Comparison of ENCODE assay signal across 8 cellular contexts in the genomic region with DNA sequence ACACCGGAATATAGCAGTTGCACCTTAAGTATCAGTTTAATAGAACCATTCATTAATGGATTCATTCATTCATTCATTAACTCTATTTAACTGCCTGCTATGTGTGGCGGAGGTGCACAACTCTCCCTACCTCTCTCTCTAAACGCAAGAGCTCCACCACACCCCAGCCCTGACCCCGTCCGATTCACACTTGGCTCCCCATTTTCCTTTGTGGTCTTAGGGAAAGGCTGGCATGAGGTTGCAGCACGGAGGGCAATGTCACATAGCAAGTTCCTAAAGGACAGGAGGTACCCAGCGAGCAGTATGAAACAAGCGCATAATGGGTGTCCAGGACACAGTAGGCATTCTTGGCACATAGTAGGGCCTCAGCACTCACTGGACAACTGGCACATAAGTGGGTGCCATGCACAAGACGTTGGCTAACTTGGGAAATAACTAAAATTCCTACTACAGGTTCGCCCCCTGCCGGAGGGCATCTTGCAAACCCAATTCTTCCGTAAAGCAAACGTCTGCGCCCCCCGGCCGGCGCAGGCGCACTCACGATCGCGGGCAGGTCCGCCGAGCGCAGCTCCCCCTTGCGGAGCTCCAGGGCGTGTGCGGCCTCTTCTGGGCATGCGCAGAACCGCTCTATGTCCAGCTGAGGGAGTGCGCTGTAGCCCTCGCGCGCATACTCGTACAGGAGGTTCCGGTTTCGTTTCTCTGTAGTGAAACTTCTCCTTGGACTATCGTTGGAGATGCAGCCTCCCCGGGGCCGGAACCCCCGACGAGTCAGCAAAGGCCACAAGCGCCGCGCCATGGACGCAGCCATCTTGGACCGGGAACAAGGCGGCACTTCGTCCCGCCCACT. TPM values are rescaled to one million over a fixed set of nuclear protein-coding genes. Genes with fewer than 3 reads are reported as not detected.
DNase-seq lines count a peak whose midpoint lies in the region; ATAC-seq and TF ChIP-seq lines count a peak whose summit lies in the region.

A gene with protein sequence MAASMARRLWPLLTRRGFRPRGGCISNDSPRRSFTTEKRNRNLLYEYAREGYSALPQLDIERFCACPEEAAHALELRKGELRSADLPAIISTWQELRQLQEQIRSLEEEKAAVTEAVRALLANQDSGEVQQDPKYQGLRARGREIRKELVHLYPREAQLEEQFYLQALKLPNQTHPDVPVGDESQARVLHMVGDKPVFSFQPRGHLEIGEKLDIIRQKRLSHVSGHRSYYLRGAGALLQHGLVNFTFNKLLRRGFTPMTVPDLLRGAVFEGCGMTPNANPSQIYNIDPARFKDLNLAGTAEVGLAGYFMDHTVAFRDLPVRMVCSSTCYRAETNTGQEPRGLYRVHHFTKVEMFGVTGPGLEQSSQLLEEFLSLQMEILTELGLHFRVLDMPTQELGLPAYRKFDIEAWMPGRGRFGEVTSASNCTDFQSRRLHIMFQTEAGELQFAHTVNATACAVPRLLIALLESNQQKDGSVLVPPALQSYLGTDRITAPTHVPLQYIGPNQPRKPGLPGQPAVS (minus strand): TSS at position 835 of the 847 bp plus-strand sequence. CDS start 27 bp downstream, at position 808.

- peaks cover 3% of the 10 kb centered on the region; the same call in 1 of the 2 replicates for H3K9me1 ChIP-seq in IMR-90 (ENCODE audit: insufficient read depth, low read length)

- H3K27me3 ChIP-seq in IMR-90 (ENCODE audit: control insufficient read depth, insufficient read depth, low read length) (no peaks in the 10 kb centered on the region), OCI-LY3 (ENCODE audit: low read depth, low read length) (no peaks in the 10 kb centered on the region)

- peak within 1 kb of the TSS; percentile 75; the same call in 1 of the 3 replicates for H2BK15ac ChIP-seq in IMR-90 (ENCODE audit: low read depth, low read length)

- peaks cover 15% of the 10 kb centered on the region for H3K36me3 ChIP-seq in IMR-90 (ENCODE audit: control insufficient read depth, insufficient read depth, low read length)
- H3K36me3 ChIP-seq in OCI-LY3 (replicated peaks; ENCODE audit: low read depth, low read length) = peaks cover 36% of the 10 kb centered on the region

- dilution Hi-C loops in IMR-90 (cut with HindIII; ENCODE audit: low sequenced_read_pairs, unreplicated experiment) = no loop called here

- H3K23ac ChIP-seq in IMR-90 (ENCODE audit: low read depth, low read length) = peak within 1 kb of the TSS; percentile 69

- CTCF ChIA-PET in IMR-90 (lab: Yijun Ruan, JAX) = interaction anchor here (0.5 to 1.6 kb wide), 14 partner anchors 8 to 530 kb away, joined by 3 to 9 read pairs (median 4); a partner anchor contains a TSS

- peak; percentile 86 for DNase-seq in DMS 273 treated with DMSO at 0.1 percent for 48 hours (lab: John Stamatoyannopoulos, UW)
- DNase-seq in IMR-90 = peak; percentile 92
- DNase-seq in activated T-cell treated with anti-CD3 and anti-CD28 coated beads for 1 hour (ENCODE audit: low read depth) = peak; percentile 89
- DNase-seq in epidermal melanocyte (ENCODE audit: insufficient read length, low spot score) = peak; percentile 87
- DNase-seq in middle frontal gyrus (ENCODE audit: extremely low spot score, low spot score) = peak; percentile 83
- DNase-seq in stimulated activated CD8-positive, alpha-beta memory T cell treated with anti-CD3 and anti-CD28 coated beads, Interleukin-2, amount 100 ng/mL, for 1 hour (ENCODE audit: low read depth in 2 of 2) = peak; percentile 87

- peak within 1 kb of the TSS; percentile 84 to 97 for H4K8ac ChIP-seq in IMR-90 (ENCODE audit: low read depth in 2 of 2, low read length in 2 of 2)

- H3K79me2 ChIP-seq in OCI-LY3 (ENCODE audit: low read length) = peaks cover 49% of the 10 kb centered on the region

- 4% methylated on average over 40 of the region's 49 CpGs; no CpG with 5 or more reads in 1 of the 2 experiments for WGBS in IMR-90 (ENCODE audit: extremely low coverage in 2 of 2, insufficient read length in 1 of 2), 2 experiments

- peak within 1 kb of the TSS; percentile 94 for H3K4ac ChIP-seq in IMR-90 (ENCODE audit: low read depth, low read length)

- peak within 1 kb of the TSS; percentile 96 for H3K9ac ChIP-seq in IMR-90 (ENCODE audit: low read depth, low read length)
- H3K9ac ChIP-seq in OCI-LY3 (ENCODE audit: low read length) = peak within 1 kb of the TSS; percentile 90

- POLR2A ChIA-PET in IMR-90 (lab: Charles Lee; ENCODE audit: unreplicated experiment) = no interaction called here

- H4K91ac ChIP-seq in IMR-90 (ENCODE audit: insufficient read depth, low read depth, low read length) = peak within 1 kb of the TSS; percentile 95

- peak; percentile 71 for TF ChIP-seq RAD21 in IMR-90 (IDR thresholded peaks at IDR 0.05; ENCODE audit: low read length)

- H3K27ac ChIP-seq in IMR-90 (ENCODE audit: insufficient read depth, low read length) (peak within 1 kb of the TSS; percentile 95), OCI-LY3 (ENCODE audit: low read length) (peak within 1 kb of the TSS; percentile 84)

- no peaks in the 10 kb centered on the region; the same call in 1 of the 2 replicates for H4K20me1 ChIP-seq in IMR-90 (ENCODE audit: insufficient read depth, low read length)
- H4K20me1 ChIP-seq in OCI-LY3 (ENCODE audit: insufficient read depth, low read length) = no peaks in the 10 kb centered on the region

- H3K9me3 ChIP-seq in IMR-90 (ENCODE audit: control insufficient read depth, insufficient read depth, low read length) (no peaks in the 10 kb centered on the region), OCI-LY3 (ENCODE audit: insufficient read depth, low read length) (peaks cover 8% of the 10 kb centered on the region)

- H3K56ac ChIP-seq in IMR-90 (ENCODE audit: extremely low read depth, insufficient read depth, low read length) = peak within 1 kb of the TSS; percentile 97

- peak within 1 kb of the TSS; percentile 93 for H3K14ac ChIP-seq in IMR-90 (replicated peaks; ENCODE audit: low read depth, low read length)

- peak; percentile 64 for ATAC-seq in GM21529 (IDR thresholded peaks at IDR 0.05; ENCODE audit: unreplicated experiment)
- peak; percentile 89 for ATAC-seq in IMR-90 (ENCODE audit: low read depth)

- BruUV-seq in IMR-90 (replicated peaks; lab: Mats Ljungman, UMichigan) = TSS peak; percentile 52

- peak within 1 kb of the TSS; percentile 94 for H2BK5ac ChIP-seq in IMR-90 (ENCODE audit: low read depth, low read length, poor library complexity, severe bottlenecking)

- H3K4me3 ChIP-seq in IMR-90 (ENCODE audit: insufficient read depth, low read depth, low read length) = peak within 1 kb of the TSS; percentile 75
- peak within 1 kb of the TSS; percentile 91 for H3K4me3 ChIP-seq in OCI-LY3 (ENCODE audit: low read length)

- H2BK120ac ChIP-seq in IMR-90 (ENCODE audit: low read depth, low read length) = peak within 1 kb of the TSS; percentile 77

- intact Hi-C loops in IMR-90 (cut with micrococcal nuclease) = loop anchor here (1.0 to 5.0 kb wide), 4 partner anchors 79 to 415 kb away; a partner anchor contains a TSS

- H2AK5ac ChIP-seq in IMR-90 (ENCODE audit: low read depth, low read length) = peak within 1 kb of the TSS; percentile 81

- H3K18ac ChIP-seq in IMR-90 (ENCODE audit: low read depth, low read length) = peak within 1 kb of the TSS; percentile 83

- no peaks in the 10 kb centered on the region for H3K4me1 ChIP-seq in IMR-90 (ENCODE audit: control insufficient read depth, insufficient read depth, low read length)
- H3K4me1 ChIP-seq in OCI-LY3 (ENCODE audit: low read length) = peaks cover 9% of the 10 kb centered on the region

- peak within 1 kb of the TSS; percentile 14; the same call in 1 of the 2 replicates for H2BK20ac ChIP-seq in IMR-90 (ENCODE audit: low read depth, low read length)

- in situ Hi-C loops in IMR-90 (cut with MboI; ENCODE audit: low sequenced_read_pairs) = loop anchor here (10.0 to 25.0 kb wide), 2 partner anchors 305 to 518 kb away; a partner anchor contains a TSS

- H4K5ac ChIP-seq in IMR-90 (ENCODE audit: low read depth, low read length) = peak within 1 kb of the TSS; percentile 87

- H3K4me2 ChIP-seq in IMR-90 (ENCODE audit: low read depth, low read length) (peak within 1 kb of the TSS; percentile 94), OCI-LY3 (ENCODE audit: low read length) (peak within 1 kb of the TSS; percentile 91)

- H2AK9ac ChIP-seq in IMR-90 (replicated peaks; ENCODE audit: low read depth, low read length, poor library complexity) = peak within 1 kb of the TSS; percentile 92

- peak; percentile 84 for TF ChIP-seq POLR2A in IMR-90 (IDR thresholded peaks at IDR 0.05; ENCODE audit: low read depth, low read length)

- H3K79me1 ChIP-seq in IMR-90 (ENCODE audit: low read depth in 1 of 2, low read length in 2 of 2) = peaks cover 29 to 57% of the 10 kb centered on the region in 2 experiments; a peak in 3 of 4 replicates

- H2AFZ ChIP-seq in IMR-90 (replicated peaks; ENCODE audit: low read length, poor library complexity) (peak within 1 kb of the TSS; percentile 99), OCI-LY3 (ENCODE audit: low read depth, low read length) (peak within 1 kb of the TSS; percentile 85)

- TF ChIP-seq CTCF in IMR-90 (conservative IDR thresholded peaks at IDR 0.05; ENCODE audit: low read depth, low read length) (peak; percentile 99), OCI-LY3 (IDR thresholded peaks at IDR 0.05; ENCODE audit: low read depth, low read length) (peak; percentile 99)

TF ChIP-seq in IMR-90, 13 proteins besides CTCF, POLR2A, EP300 and RAD21 (continues in another document):
- TF ChIP-seq CEBPB (IDR thresholded peaks at IDR 0.05; ENCODE audit: low read depth, low read length) = peak; percentile 70
- no peak for TF ChIP-seq MAFK (IDR thresholded peaks at IDR 0.05; ENCODE audit: low read depth, low read length)
- TF ChIP-seq CHD1 (IDR thresholded peaks at IDR 0.05; ENCODE audit: low read depth, low read length) = 0 out of 2 replicates have a peak, but pooled peaks have one; percentile 64
- TF ChIP-seq MAZ (IDR thresholded peaks at IDR 0.05; ENCODE audit: borderline replicate concordance, low read depth, low read length) = peak; percentile 75; the same call in 1 of the 2 replicates
- peak; percentile 45 for TF ChIP-seq MXI1 (IDR thresholded peaks at IDR 0.05; ENCODE audit: borderline replicate concordance, low read depth, low read length)
- no peak for TF ChIP-seq RFX5 (IDR thresholded peaks at IDR 0.05; ENCODE audit: low read depth, low read length)
- TF ChIP-seq, protein P1, sequence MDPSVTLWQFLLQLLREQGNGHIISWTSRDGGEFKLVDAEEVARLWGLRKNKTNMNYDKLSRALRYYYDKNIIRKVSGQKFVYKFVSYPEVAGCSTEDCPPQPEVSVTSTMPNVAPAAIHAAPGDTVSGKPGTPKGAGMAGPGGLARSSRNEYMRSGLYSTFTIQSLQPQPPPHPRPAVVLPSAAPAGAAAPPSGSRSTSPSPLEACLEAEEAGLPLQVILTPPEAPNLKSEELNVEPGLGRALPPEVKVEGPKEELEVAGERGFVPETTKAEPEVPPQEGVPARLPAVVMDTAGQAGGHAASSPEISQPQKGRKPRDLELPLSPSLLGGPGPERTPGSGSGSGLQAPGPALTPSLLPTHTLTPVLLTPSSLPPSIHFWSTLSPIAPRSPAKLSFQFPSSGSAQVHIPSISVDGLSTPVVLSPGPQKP (IDR thresholded peaks at IDR 0.05; ENCODE audit: borderline replicate concordance, low read depth, low read length) = no peak

RNA-seq across cellular contexts. Expression of the gene that starts here (rescaled TPM):
- 8.3 and 10.8 TPM in 2 replicates for total RNA-seq in IMR-90 (2012; rRNA removed)
- polyA plus RNA-seq in IMR-90 (2012; rRNA removed) = 33.4 and 40.3 TPM in 2 replicates
- polyA plus RNA-seq in IMR-90 (2012; cell fraction: cytosol; rRNA removed) = 10.1 and 17.9 TPM in 2 replicates
- polyA plus RNA-seq in IMR-90 (2012; cell fraction: nucleus; rRNA removed; ENCODE audit: low replicate concordance) = 126 and 287 TPM in 2 replicates

Comparison
In these comparisons a context has a peak if more than half of its experiments do, and no peak if none do; other contexts are left out.
1. Peak in every context shown above with its lines: DNase-seq, ATAC-seq, H3K4me3 ChIP-seq and H3K27ac ChIP-seq.